Comparison of ENCODE assay signal across 21 cellular contexts in genomic region chr19:5703819-5704818, GRCh38. TPM values are rescaled to one million over a fixed set of nuclear protein-coding genes. Genes with fewer than 3 reads are reported as not detected.
"Had no signal": no experiment of that assay in that cellular context is flagged by ENCODE, and none has a peak within 500 bp of the region (broad histone marks: within the 10 kb centered on the region; RNA-seq: fewer than 3 reads in every experiment).

No MANE protein-coding gene starts in this region.

- H3K4me3 Mint-ChIP-seq: activated naive CD8-positive, alpha-beta T cell treated with anti-CD3 and anti-CD28 coated beads, Interleukin-2, amount 10 ng/mL, durations not matched to agents 7 days and 5 days; brain; endodermal cell had no signal

- H3K4me1 Mint-ChIP-seq: activated naive CD8-positive, alpha-beta T cell treated with anti-CD3 and anti-CD28 coated beads, Interleukin-2, amount 10 ng/mL, durations not matched to agents 7 days and 5 days; brain; endodermal cell had no signal

- H3K4me3 ChIP-seq: colonic mucosa, left ventricle myocardium inferior, sigmoid colon, transverse colon, uterus had no signal

- H3K9me3 Mint-ChIP-seq: activated naive CD8-positive, alpha-beta T cell treated with anti-CD3 and anti-CD28 coated beads, Interleukin-2, amount 10 ng/mL, durations not matched to agents 7 days and 5 days had no signal

- H3K27me3 Mint-ChIP-seq: activated naive CD8-positive, alpha-beta T cell treated with anti-CD3 and anti-CD28 coated beads, Interleukin-2, amount 10 ng/mL, durations not matched to agents 7 days and 5 days; brain had no signal

- H3K27ac ChIP-seq: colonic mucosa, left ventricle myocardium inferior, sigmoid colon, transverse colon, uterus, WERI-Rb-1 had no signal

- H3K36me3 ChIP-seq: uterus had no signal

- H3K9me3 ChIP-seq: colonic mucosa, left ventricle myocardium inferior, sigmoid colon, transverse colon, uterus had no signal

- H3K27me3 ChIP-seq: colonic mucosa, sigmoid colon, transverse colon, uterus had no signal

- DNase-seq: activated CD4-positive, alpha-beta T cell treated with anti-CD3 and anti-CD28 coated beads for 1 hour; activated naive CD8-positive, alpha-beta T cell treated with anti-CD3 and anti-CD28 coated beads, Interleukin-2, amount 10 ng/mL, durations not matched to agents 7 days and 5 days; caudate nucleus; colonic mucosa; endodermal cell; head of caudate nucleus; left ventricle myocardium inferior; sigmoid colon; stimulated activated CD4-positive, alpha-beta T cell treated with anti-CD3 and anti-CD28 coated beads, Interleukin-4, amount 100 ng/mL, for 4 hours; stimulated activated naive CD4-positive, alpha-beta T cell; T-helper 2 cell; transverse colon; uterus; WERI-Rb-1 had no signal

- H3K4me1 ChIP-seq: colonic mucosa, left ventricle myocardium inferior, sigmoid colon, transverse colon, uterus had no signal

- H3K27ac Mint-ChIP-seq: activated naive CD8-positive, alpha-beta T cell treated with anti-CD3 and anti-CD28 coated beads, Interleukin-2, amount 10 ng/mL, durations not matched to agents 7 days and 5 days; endodermal cell had no signal

RNA-seq across cellular contexts. Expression of gene CATSPERD, which starts 16.3 kb away (rescaled TPM):
- total RNA-seq: activated CD8-positive, alpha-beta memory T cell treated with anti-CD3 and anti-CD28 coated beads for 36 hours; activated naive CD8-positive, alpha-beta T cell treated with anti-CD3 and anti-CD28 coated beads, Interleukin-2, amount 10 ng/mL, durations not matched to agents 7 days and 5 days; colonic mucosa; endodermal cell; epithelial cell of proximal tubule; kidney epithelial cell; left ventricle myocardium inferior; mononuclear cell; omental fat pad; pulmonary artery endothelial cell; sigmoid colon; transverse colon; uterus had no signal
